In the genomic region with DNA sequence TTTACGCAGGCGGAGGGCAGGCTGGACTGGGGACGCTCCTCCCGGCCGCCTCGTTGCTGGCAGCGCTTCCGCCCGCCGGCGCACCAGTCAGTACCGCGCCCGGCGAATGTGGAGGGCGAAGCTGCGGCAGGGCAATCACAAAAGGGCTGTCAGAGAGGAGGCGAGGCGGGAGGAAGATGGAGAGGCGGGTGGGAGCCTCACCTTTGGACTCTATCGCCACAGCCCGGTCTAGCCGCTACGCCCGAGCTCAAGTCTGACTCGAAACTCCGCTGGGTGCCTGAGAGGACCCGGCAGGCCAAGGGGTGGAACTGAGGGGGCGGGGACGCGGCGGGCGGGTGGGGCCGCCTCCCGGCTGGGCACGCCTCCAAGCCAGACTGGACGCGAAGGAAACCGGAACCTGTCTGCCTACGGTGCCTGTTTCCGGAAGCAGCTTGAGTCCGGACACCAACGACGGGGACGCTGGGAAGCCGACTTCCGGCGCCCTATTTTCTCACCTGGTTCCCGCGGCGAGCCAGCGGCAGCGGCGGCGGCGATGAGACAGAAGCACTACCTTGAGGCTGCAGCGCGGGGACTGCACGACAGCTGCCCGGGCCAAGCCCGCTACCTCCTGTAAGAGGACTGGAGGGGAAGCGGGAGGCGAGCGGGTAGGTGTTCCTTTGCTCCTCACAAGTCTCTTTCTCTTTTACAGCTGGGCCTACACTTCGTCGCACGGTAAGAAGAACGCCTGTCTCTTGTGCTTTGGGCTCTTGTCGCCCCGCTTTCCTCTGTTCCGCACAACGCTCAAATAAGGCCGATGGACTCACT, we compare ENCODE assay signal across 8 cellular contexts.
DNase-seq lines count a peak whose midpoint lies in the region; ATAC-seq and TF ChIP-seq lines count a peak whose summit lies in the region.

TSS of gene RMP24 (plus strand) at position 483 of the 804 bp plus-strand sequence.

- H3K9me3 Mint-ChIP-seq in T-cell = no peaks in the 10 kb centered on the region

- peak; percentile 92 for DNase-seq in GM13977 (ENCODE audit: low spot score)
- peak; percentile 98 for DNase-seq in NCI-H146 (lab: John Stamatoyannopoulos, UW)
- DNase-seq in T-cell = peak; percentile 80 to 95 (median 89)
- peak; percentile 68 to 97 (median 92) for DNase-seq in amygdala (lab: John Stamatoyannopoulos, UW)
- DNase-seq in left ventricle myocardium superior = peak; percentile 95
- peak; percentile 93 for DNase-seq in prostate gland (ENCODE audit: low spot score)

- H3K27me3 ChIP-seq in prostate gland (replicated peaks; ENCODE audit: insufficient read depth) = no peaks in the 10 kb centered on the region

- peak; percentile 74 for TF ChIP-seq POLR2A in prostate gland (IDR thresholded peaks at IDR 0.05)

- POLR2A ChIA-PET in T-cell (lab: Charles Lee) = interaction anchor here in 1 of 2 donors (0.5 to 0.6 kb wide), 4 partner anchors 18 to 908 kb away, joined by 3 to 6 read pairs (median 4); no protein-coding TSS in a partner anchor

- in situ Hi-C loops in GM13977 (cut with MboI; ENCODE audit: low pct_unique_long_range_greater_than_20kb, low sequenced_read_pairs, unreplicated experiment) = loop anchor here (25.0 kb wide), 1 partner anchor 210 kb away; no protein-coding TSS in a partner anchor

- H3K4me1 ChIP-seq in prostate gland (replicated peaks) = peaks cover 10% of the 10 kb centered on the region
- H3K4me1 ChIP-seq in urinary bladder (ENCODE audit: insufficient read depth) = no peaks in the 10 kb centered on the region

- peak within 1 kb of the TSS; percentile 92 to 98 (median 98) for H3K4me3 Mint-ChIP-seq in T-cell

- intact Hi-C loops in left ventricle myocardium superior (cut with micrococcal nuclease) (no loop called here), prostate gland (cut with DNase I) (no loop called here)

- under 1% methylated on average over 64 of the region's 73 CpGs for WGBS in prostate gland
- under 1% methylated on average over 73 of the region's 73 CpGs for WGBS in urinary bladder

- no peak for TF ChIP-seq CTCF in GM13977 (IDR thresholded peaks at IDR 0.05; ENCODE audit: extremely low read depth, insufficient read depth, missing control alignments)
- peak in 1 of 4 experiments; percentile 9 for TF ChIP-seq CTCF in prostate gland (IDR thresholded peaks at IDR 0.05)

- no peaks in the 10 kb centered on the region for H3K9me3 ChIP-seq in prostate gland

- H3K36me3 ChIP-seq in prostate gland (no peaks in the 10 kb centered on the region), urinary bladder (ENCODE audit: insufficient read depth) (no peaks in the 10 kb centered on the region)

- H3K27ac ChIP-seq in prostate gland (peak within 1 kb of the TSS; percentile 84 to 89), urinary bladder (ENCODE audit: low read depth) (peak within 1 kb of the TSS; percentile 75)

- peaks cover 63 to 71% (median 64%) of the 10 kb centered on the region in 3 donors for H3K4me1 Mint-ChIP-seq in T-cell

- CTCF ChIA-PET in T-cell (lab: Charles Lee) = interaction anchor here in 1 of 2 donors (0.7 kb wide), 1 partner anchor 106 kb away, joined by 6 read pairs; no protein-coding TSS in a partner anchor

- H3K4me3 ChIP-seq in prostate gland (peak within 1 kb of the TSS; percentile 52 to 81), urinary bladder (ENCODE audit: low read depth, low read length) (peak within 1 kb of the TSS; percentile 82)

- peak; percentile 89 for ATAC-seq in HG02870 (IDR thresholded peaks at IDR 0.05; ENCODE audit: unreplicated experiment)
- ATAC-seq in T-cell (replicated peaks in 1 of 4) = peak; percentile 88 to 94 (median 92)
- ATAC-seq in left ventricle myocardium superior = peak; percentile 98

- H3K27me3 Mint-ChIP-seq in T-cell = no peaks in the 10 kb centered on the region

- peaks cover 25% of the 10 kb centered on the region for H3K36me3 Mint-ChIP-seq in T-cell

- peak within 1 kb of the TSS; percentile 98 for H3K27ac Mint-ChIP-seq in T-cell

Comparison
In these comparisons a context has a peak if more than half of its experiments do, and no peak if none do; other contexts are left out.
1. Peak in every context shown above with its lines: DNase-seq, ATAC-seq, H3K4me3 ChIP-seq and H3K27ac ChIP-seq.